13 cellular contexts compared by ENCODE assay signal in genomic region chr12:93335603-93336162, GRCh38.
"Had no signal": no experiment of that assay in that cellular context is flagged by ENCODE, and none has a peak within 500 bp of the region (broad histone marks: within the 10 kb centered on the region; RNA-seq: fewer than 3 reads in every experiment).

No MANE protein-coding gene starts in this region.

- DNase-seq: activated CD4-positive, alpha-beta T cell treated with anti-CD3 and anti-CD28 coated beads for 48 hours; activated CD8-positive, alpha-beta memory T cell treated with anti-CD3 and anti-CD28 coated beads for 24 hours; activated naive CD4-positive, alpha-beta T cell treated with Interleukin-2 at 50 U/mL for 16 hours; effector memory CD8-positive, alpha-beta T cell; left lung; occipital lobe; stimulated activated CD4-positive, alpha-beta T cell treated with anti-CD3 and anti-CD28 coated beads, Interleukin-2, amount 100 ng/mL, for 48 hours; stimulated activated naive CD8-positive, alpha-beta T cell treated with anti-CD3 and anti-CD28 coated beads, Interleukin-15, Interleukin-2, amounts not matched to agents 100 U/mL and 50 U/mL, for 24 hours; upper lobe of right lung had no signal

- H3K4me3 ChIP-seq: gastroesophageal sphincter, left lung, prostate gland, upper lobe of right lung had no signal

- H3K4me1 Mint-ChIP-seq: central memory CD8-positive, alpha-beta T cell had no signal

- H3K4me3 Mint-ChIP-seq: central memory CD8-positive, alpha-beta T cell; effector memory CD8-positive, alpha-beta T cell; WTC11 had no signal

- H3K9me3 Mint-ChIP-seq: central memory CD8-positive, alpha-beta T cell; effector memory CD8-positive, alpha-beta T cell; WTC11 had no signal

- H3K27me3 Mint-ChIP-seq: central memory CD8-positive, alpha-beta T cell had no signal

- H3K27me3 ChIP-seq: gastroesophageal sphincter, left lung, upper lobe of right lung had no signal

- H3K9me3 ChIP-seq: gastroesophageal sphincter, left lung, prostate gland, upper lobe of right lung had no signal

- H3K36me3 ChIP-seq: gastroesophageal sphincter, left lung, prostate gland, upper lobe of right lung had no signal

- H3K4me1 ChIP-seq: left lung, prostate gland, upper lobe of right lung had no signal

- H3K36me3 Mint-ChIP-seq: WTC11 had no signal

- H3K27ac Mint-ChIP-seq: effector memory CD8-positive, alpha-beta T cell; WTC11 had no signal

- H3K27ac ChIP-seq: gastroesophageal sphincter, left lung, prostate gland, upper lobe of right lung had no signal
